27 cellular contexts compared by ENCODE assay signal in genomic region chrX:31443654-31444053, GRCh38.
"Had no signal": no experiment of that assay in that cellular context is flagged by ENCODE, and none has a peak within 500 bp of the region (broad histone marks: within the 10 kb centered on the region; RNA-seq: fewer than 3 reads in every experiment).

No MANE protein-coding gene starts in this region.

- DNase-seq: activated CD4-positive, alpha-beta memory T cell treated with anti-CD3 and anti-CD28 coated beads for 36 hours; activated CD4-positive, alpha-beta T cell treated with anti-CD3 and anti-CD28 coated beads for 36 hours; activated CD4-positive, alpha-beta T cell treated with anti-CD3 and anti-CD28 coated beads, Interleukin-2, amount 10 ng/mL, durations not matched to agents 24 days and 14 days; activated CD4-positive, CD25-positive, alpha-beta regulatory T cell; activated CD4-positive, CD25-positive, alpha-beta regulatory T cell treated with anti-CD3 and anti-CD28 coated beads, Interleukin-2, amount 50 U/mL, for 72 hours; activated CD8-positive, alpha-beta memory T cell treated with anti-CD3 and anti-CD28 coated beads, Interleukin-2, amount 10 ng/mL, durations not matched to agents 7 days and 5 days; activated CD8-positive, alpha-beta memory T cell treated with anti-CD3 and anti-CD28 coated beads, Interleukin-2, amount 50 U/mL, for 4 hours; activated CD8-positive, alpha-beta T cell treated with anti-CD3 and anti-CD28 coated beads, Interleukin-2, amount 10 ng/mL, durations not matched to agents 7 days and 5 days; activated gamma-delta T cell; activated naive CD4-positive, alpha-beta T cell; activated naive CD4-positive, alpha-beta T cell treated with anti-CD3 and anti-CD28 coated beads, Interleukin-2, amount 10 ng/mL, durations not matched to agents 7 days and 5 days; activated naive CD8-positive, alpha-beta T cell treated with anti-CD3 and anti-CD28 coated beads, Interleukin-2, amount 10 ng/mL, durations not matched to agents 7 days and 5 days; activated T-cell treated with anti-CD3 and anti-CD28 coated beads, Interleukin-2, amount 50 U/mL, for 1 hour; activated T-cell treated with anti-CD3 and anti-CD28 coated beads, Interleukin-2, amount 50 U/mL, for 72 hours; body of pancreas; central memory CD4-positive, alpha-beta T cell; cerebellar nuclear complex; colonic mucosa; effector CD8-positive, alpha-beta T cell; esophagus squamous epithelium; foreskin melanocyte; T-helper 2 cell had no signal

- H3K4me3 ChIP-seq: body of pancreas, cardiac muscle cell, colonic mucosa, esophagus squamous epithelium, gastroesophageal sphincter had no signal

- H3K9me3 ChIP-seq: body of pancreas, colonic mucosa, esophagus squamous epithelium, gastroesophageal sphincter had no signal

- H3K36me3 Mint-ChIP-seq: activated CD4-positive, alpha-beta memory T cell treated with anti-CD3 and anti-CD28 coated beads for 36 hours; activated CD8-positive, alpha-beta memory T cell treated with anti-CD3 and anti-CD28 coated beads, Interleukin-2, amount 10 ng/mL, durations not matched to agents 7 days and 5 days; activated naive CD4-positive, alpha-beta T cell treated with anti-CD3 and anti-CD28 coated beads, Interleukin-2, amount 10 ng/mL, durations not matched to agents 7 days and 5 days; activated naive CD4-positive, alpha-beta T cell treated with anti-CD3 and anti-CD28 coated beads, Interleukin-2, amount 50 U/mL, for 72 hours; activated naive CD8-positive, alpha-beta T cell treated with anti-CD3 and anti-CD28 coated beads, Interleukin-2, amount 10 ng/mL, durations not matched to agents 7 days and 5 days had no signal

- H3K27me3 Mint-ChIP-seq: activated CD4-positive, alpha-beta memory T cell treated with anti-CD3 and anti-CD28 coated beads for 36 hours; activated CD4-positive, alpha-beta T cell treated with anti-CD3 and anti-CD28 coated beads for 36 hours; activated CD4-positive, alpha-beta T cell treated with anti-CD3 and anti-CD28 coated beads, Interleukin-2, amount 10 ng/mL, durations not matched to agents 24 days and 14 days; activated CD8-positive, alpha-beta memory T cell treated with anti-CD3 and anti-CD28 coated beads, Interleukin-2, amount 10 ng/mL, durations not matched to agents 7 days and 5 days; activated naive CD4-positive, alpha-beta T cell treated with anti-CD3 and anti-CD28 coated beads, Interleukin-2, amount 10 ng/mL, durations not matched to agents 7 days and 5 days; activated naive CD8-positive, alpha-beta T cell treated with anti-CD3 and anti-CD28 coated beads, Interleukin-2, amount 10 ng/mL, durations not matched to agents 7 days and 5 days had no signal

- ATAC-seq: activated CD4-positive, alpha-beta T cell treated with anti-CD3 and anti-CD28 coated beads for 36 hours; activated CD8-positive, alpha-beta memory T cell treated with anti-CD3 and anti-CD28 coated beads, Interleukin-2, amount 10 ng/mL, durations not matched to agents 7 days and 5 days; activated CD8-positive, alpha-beta T cell treated with anti-CD3 and anti-CD28 coated beads, Interleukin-2, amount 10 ng/mL, durations not matched to agents 7 days and 5 days; activated naive CD4-positive, alpha-beta T cell treated with anti-CD3 and anti-CD28 coated beads, Interleukin-2, amount 50 U/mL, for 72 hours; activated T-cell treated with anti-CD3 and anti-CD28 coated beads, Interleukin-2, amount 50 U/mL, for 72 hours; body of pancreas; gastroesophageal sphincter had no signal

- H3K27ac Mint-ChIP-seq: activated CD4-positive, alpha-beta memory T cell treated with anti-CD3 and anti-CD28 coated beads for 36 hours; activated CD4-positive, alpha-beta T cell treated with anti-CD3 and anti-CD28 coated beads for 36 hours; activated CD4-positive, alpha-beta T cell treated with anti-CD3 and anti-CD28 coated beads, Interleukin-2, amount 10 ng/mL, durations not matched to agents 24 days and 14 days; activated CD8-positive, alpha-beta memory T cell treated with anti-CD3 and anti-CD28 coated beads, Interleukin-2, amount 10 ng/mL, durations not matched to agents 7 days and 5 days; activated CD8-positive, alpha-beta T cell treated with anti-CD3 and anti-CD28 coated beads, Interleukin-2, amount 10 ng/mL, durations not matched to agents 7 days and 5 days; activated naive CD4-positive, alpha-beta T cell treated with anti-CD3 and anti-CD28 coated beads, Interleukin-2, amount 10 ng/mL, durations not matched to agents 7 days and 5 days; activated naive CD8-positive, alpha-beta T cell treated with anti-CD3 and anti-CD28 coated beads, Interleukin-2, amount 10 ng/mL, durations not matched to agents 7 days and 5 days; activated T-cell treated with anti-CD3 and anti-CD28 coated beads, Interleukin-2, amount 50 U/mL, for 72 hours had no signal

- H3K4me3 Mint-ChIP-seq: activated CD4-positive, alpha-beta memory T cell treated with anti-CD3 and anti-CD28 coated beads for 36 hours; activated CD4-positive, alpha-beta T cell treated with anti-CD3 and anti-CD28 coated beads for 36 hours; activated CD4-positive, alpha-beta T cell treated with anti-CD3 and anti-CD28 coated beads, Interleukin-2, amount 10 ng/mL, durations not matched to agents 24 days and 14 days; activated CD8-positive, alpha-beta memory T cell treated with anti-CD3 and anti-CD28 coated beads, Interleukin-2, amount 10 ng/mL, durations not matched to agents 7 days and 5 days; activated CD8-positive, alpha-beta T cell treated with anti-CD3 and anti-CD28 coated beads, Interleukin-2, amount 10 ng/mL, durations not matched to agents 7 days and 5 days; activated naive CD4-positive, alpha-beta T cell treated with anti-CD3 and anti-CD28 coated beads, Interleukin-2, amount 10 ng/mL, durations not matched to agents 7 days and 5 days; activated naive CD8-positive, alpha-beta T cell treated with anti-CD3 and anti-CD28 coated beads, Interleukin-2, amount 10 ng/mL, durations not matched to agents 7 days and 5 days; activated T-cell treated with anti-CD3 and anti-CD28 coated beads, Interleukin-2, amount 50 U/mL, for 72 hours had no signal

- H3K27me3 ChIP-seq: body of pancreas, cardiac muscle cell, colonic mucosa, esophagus squamous epithelium, gastroesophageal sphincter had no signal

- H3K4me1 ChIP-seq: body of pancreas, colonic mucosa, esophagus squamous epithelium, gastroesophageal sphincter had no signal

- H3K9me3 Mint-ChIP-seq: activated CD4-positive, alpha-beta memory T cell treated with anti-CD3 and anti-CD28 coated beads for 36 hours; activated CD4-positive, alpha-beta T cell treated with anti-CD3 and anti-CD28 coated beads, Interleukin-2, amount 10 ng/mL, durations not matched to agents 24 days and 14 days; activated naive CD4-positive, alpha-beta T cell treated with anti-CD3 and anti-CD28 coated beads, Interleukin-2, amount 10 ng/mL, durations not matched to agents 7 days and 5 days; activated naive CD4-positive, alpha-beta T cell treated with anti-CD3 and anti-CD28 coated beads, Interleukin-2, amount 50 U/mL, for 72 hours; activated naive CD8-positive, alpha-beta T cell treated with anti-CD3 and anti-CD28 coated beads, Interleukin-2, amount 10 ng/mL, durations not matched to agents 7 days and 5 days; activated T-cell treated with anti-CD3 and anti-CD28 coated beads, Interleukin-2, amount 50 U/mL, for 72 hours had no signal

- H3K36me3 ChIP-seq: cardiac muscle cell, colonic mucosa, esophagus squamous epithelium, gastroesophageal sphincter had no signal

- H3K27ac ChIP-seq: body of pancreas, cardiac muscle cell, colonic mucosa, epithelial cell of prostate, esophagus squamous epithelium, gastroesophageal sphincter had no signal

- FAIRE-seq: endometrium had no signal

- H3K4me1 Mint-ChIP-seq: activated CD4-positive, alpha-beta T cell treated with anti-CD3 and anti-CD28 coated beads for 36 hours; activated CD4-positive, alpha-beta T cell treated with anti-CD3 and anti-CD28 coated beads, Interleukin-2, amount 10 ng/mL, durations not matched to agents 24 days and 14 days; activated CD8-positive, alpha-beta memory T cell treated with anti-CD3 and anti-CD28 coated beads, Interleukin-2, amount 10 ng/mL, durations not matched to agents 7 days and 5 days; activated naive CD4-positive, alpha-beta T cell treated with anti-CD3 and anti-CD28 coated beads, Interleukin-2, amount 10 ng/mL, durations not matched to agents 7 days and 5 days; activated naive CD8-positive, alpha-beta T cell treated with anti-CD3 and anti-CD28 coated beads, Interleukin-2, amount 10 ng/mL, durations not matched to agents 7 days and 5 days had no signal
